12 cellular contexts compared by ENCODE assay signal in genomic region chr19:40611900-40612698, GRCh38. TPM values are rescaled to one million over a fixed set of nuclear protein-coding genes. Genes with fewer than 3 reads are reported as not detected.
DNase-seq lines count a peak whose midpoint lies in the region; ATAC-seq, FAIRE-seq and TF ChIP-seq lines count a peak whose summit lies in the region.
"Had no signal": no experiment of that assay in that cellular context is flagged by ENCODE, and none has a peak within 500 bp of the region (broad histone marks: within the 10 kb centered on the region; RNA-seq: fewer than 3 reads in every experiment).

No MANE protein-coding gene starts in this region.

- POLR2A ChIA-PET in A549 (lab: Yijun Ruan, JAX): no interaction called here
- POLR2A ChIA-PET in GM12878 (lab: Charles Lee): no interaction called here

- H3K27ac ChIP-seq in A549 (no peak overlapping the region), GM23248 (peak overlapping the region; percentile 80; the same call in 1 of the 2 replicates), GM12878 (ENCODE audit: control insufficient read depth, insufficient read depth) (no peak overlapping the region)

- 0 out of 2 replicates have a peak, but pooled peaks cover 4% of the 10 kb centered on the region for H3F3A ChIP-seq in GM23248 (ENCODE audit: insufficient read depth)

- ATAC-seq in A549: no peak
- no peak for ATAC-seq in GM12878
- ATAC-seq in mucosa of descending colon: no peak
- ATAC-seq in GM18517 (IDR thresholded peaks at IDR 0.05; ENCODE audit: unreplicated experiment): no peak
- ATAC-seq in HG02840 (IDR thresholded peaks at IDR 0.05; ENCODE audit: low FRiP score, unreplicated experiment): no peak
- no peak for ATAC-seq in GM21528 (IDR thresholded peaks at IDR 0.05; ENCODE audit: low FRiP score, unreplicated experiment)
- ATAC-seq: foreskin keratinocyte had no signal

- no peaks in the 10 kb centered on the region for H3K9me2 ChIP-seq in GM23248 (ENCODE audit: insufficient read depth)

- CTCF ChIA-PET in A549 (lab: Yijun Ruan, JAX): interaction anchor here (0.6 to 35.2 kb wide), 6 partner anchors 8 to 112 kb away, joined by 3 to 2247 read pairs (median 208); no protein-coding TSS in a partner anchor
- CTCF ChIA-PET in GM12878 (lab: Yijun Ruan, JAX): interaction anchor here (0.6 kb wide), 1 partner anchor 135 kb away, joined by 3 read pairs; no protein-coding TSS in a partner anchor

- H3K9ac ChIP-seq in GM23248: peak overlapping the region; percentile 78; the same call in 1 of the 2 replicates
- H3K9ac ChIP-seq in GM12878 (ENCODE audit: control insufficient read depth, insufficient read depth, low read length): no peak overlapping the region

- no peak for TF ChIP-seq CTCF in A549 (IDR thresholded peaks at IDR 0.05)
- TF ChIP-seq CTCF in GM12878 (IDR thresholded peaks at IDR 0.05 in 2 of 3, conservative IDR thresholded peaks at IDR 0.05 in 1 of 3; ENCODE audit: control insufficient read depth in 2 of 3, extremely low read depth in 1 of 3, insufficient read depth in 1 of 3, low read depth in 3 of 3, low read length in 3 of 3): no peak
- TF ChIP-seq CTCF in mucosa of descending colon (IDR thresholded peaks at IDR 0.05): no peak

- H3K36me3 ChIP-seq in GM23248 (ENCODE audit: low read depth) (no peaks in the 10 kb centered on the region), GM12878 (ENCODE audit: control insufficient read depth in 2 of 2, insufficient read depth in 2 of 2, low read length in 1 of 2) (no peaks in the 10 kb centered on the region), mucosa of descending colon (ENCODE audit: low read depth) (no peaks in the 10 kb centered on the region)

- no peaks in the 10 kb centered on the region for H3K9me3 ChIP-seq in A549
- no peaks in the 10 kb centered on the region for H3K9me3 ChIP-seq in GM23248 (ENCODE audit: low read depth)
- H3K9me3 ChIP-seq in GM12878 (replicated peaks; ENCODE audit: control insufficient read depth, insufficient read depth, low read length): no peaks in the 10 kb centered on the region
- no peaks in the 10 kb centered on the region for H3K9me3 ChIP-seq in mucosa of descending colon

- H3K79me2 ChIP-seq in GM23248 (ENCODE audit: insufficient read depth) (no peaks in the 10 kb centered on the region; the same call in 1 of the 2 replicates), GM12878 (ENCODE audit: control insufficient read depth, insufficient read depth, low read length) (no peaks in the 10 kb centered on the region)

- H3K27me3 ChIP-seq in GM23248 (replicated peaks; ENCODE audit: insufficient read depth) (no peaks in the 10 kb centered on the region), GM12878 (replicated peaks in 1 of 2; ENCODE audit: control insufficient read depth in 2 of 2, insufficient read depth in 2 of 2, low read length in 1 of 2) (no peaks in the 10 kb centered on the region; a peak in 1 of 4 replicates)
- H3K27me3 ChIP-seq: foreskin keratinocyte had no signal

- no peak for TF ChIP-seq POLR2A in A549 (IDR thresholded peaks at IDR 0.05; ENCODE audit: low read length)
- no peak for TF ChIP-seq POLR2A in GM12878 (IDR thresholded peaks at IDR 0.05; ENCODE audit: low read depth, low read length)

- H2AFZ ChIP-seq in GM23248: no peak overlapping the region
- no peak overlapping the region for H2AFZ ChIP-seq in GM12878 (ENCODE audit: control insufficient read depth, low read depth, low read length)

- SMC1A ChIA-PET in GM12878 (lab: Charles Lee; ENCODE audit: uncharacterized antibody, unreplicated experiment): no interaction called here

- intact Hi-C loops in GM12878 (cut with micrococcal nuclease; ENCODE audit: unreplicated experiment) (no loop called here), mucosa of descending colon (cut with DNase I, micrococcal nuclease) (no loop called here)

- RAD21 ChIA-PET in GM12878 (lab: Charles Lee; ENCODE audit: unreplicated experiment): no interaction called here

- in situ Hi-C loops in GM23248 (cut with MboI): no loop called here
- in situ Hi-C loops in GM12878 (cut with MboI): no loop called here

- H4K20me1 ChIP-seq in GM23248 (ENCODE audit: insufficient read depth) (no peaks in the 10 kb centered on the region), GM12878 (ENCODE audit: control insufficient read depth, insufficient read depth) (no peaks in the 10 kb centered on the region)

- 89% methylated on average over 10 of the region's 10 CpGs for WGBS in A549 (ENCODE audit: missing lambda C conversion rate)
- WGBS in GM23248 (ENCODE audit: low coverage in 1 of 2, low lambda C conversion rate in 2 of 2, missing lambda C conversion rate in 2 of 2), 2 experiments: 92 to 96% methylated on average over 5 to 10 of the region's 10 CpGs
- WGBS in GM12878 (ENCODE audit: insufficient coverage, insufficient replicate concordance, low lambda C conversion rate, missing lambda C conversion rate): 71% methylated on average over 10 of the region's 10 CpGs

- DNase-seq in A549 (ENCODE audit: low read depth in 1 of 2, low spot score in 1 of 2): no peak
- DNase-seq in GM23248: no peak
- DNase-seq in GM12878 (ENCODE audit: low read depth, low spot score): no peak
- DNase-seq in mucosa of descending colon: peak; percentile 20 to 66 (median 55)
- no peak for DNase-seq in EL
- DNase-seq: activated gamma-delta T cell, foreskin keratinocyte, NCI-H1048 had no signal

- TF ChIP-seq EP300 in A549 (IDR thresholded peaks at IDR 0.05): no peak
- TF ChIP-seq EP300 in GM12878 (IDR thresholded peaks at IDR 0.05; ENCODE audit: borderline replicate concordance in 1 of 2, control insufficient read depth in 1 of 2, low read depth in 2 of 2, low read length in 2 of 2): no peak

- H3K4me2 ChIP-seq in A549 (no peak overlapping the region), GM23248 (ENCODE audit: unreplicated experiment) (peak overlapping the region; percentile 76), GM12878 (ENCODE audit: control insufficient read depth, insufficient read depth) (no peak overlapping the region)

- TF ChIP-seq RAD21 in A549 (conservative IDR thresholded peaks at IDR 0.05 in 1 of 2, IDR thresholded peaks at IDR 0.05 in 1 of 2) (no peak), GM12878 (IDR thresholded peaks at IDR 0.05; ENCODE audit: insufficient read depth, low read depth, low read length) (no peak)

- H3K4me3 ChIP-seq in A549: no peak overlapping the region
- no peak overlapping the region; the same call in 1 of the 2 replicates for H3K4me3 ChIP-seq in GM23248
- H3K4me3 ChIP-seq in GM12878: no peak overlapping the region
- H3K4me3 ChIP-seq in mucosa of descending colon: no peak overlapping the region
- H3K4me3 ChIP-seq: coronary artery had no signal

- BruUV-seq in GM12878 (replicated peaks; lab: Mats Ljungman, UMichigan): no TSS peak

- peak; percentile 90 for FAIRE-seq in A549 (lab: Jason Lieb, UNC)
- no peak for FAIRE-seq in GM12878 (lab: Jason Lieb, UNC)

- H3K4me1 ChIP-seq in A549 (peaks cover 25% of the 10 kb centered on the region), GM23248 (ENCODE audit: insufficient read depth) (peaks cover 20% of the 10 kb centered on the region), GM12878 (ENCODE audit: control insufficient read depth, insufficient read depth, low read length) (peaks cover 12% of the 10 kb centered on the region), mucosa of descending colon (ENCODE audit: low read depth) (peaks cover 46% of the 10 kb centered on the region)

RNA-seq across cellular contexts. Expression of gene LTBP4, which starts 10.9 kb away (rescaled TPM):
- polyA plus RNA-seq in A549 (2011; rRNA removed): 23.1 and 32.0 TPM in 2 replicates
- polyA plus RNA-seq in A549 (2012; cell fraction: cytosol; rRNA removed): 65.2 and 69.3 TPM in 2 replicates
- 475 and 611 TPM in 2 replicates for polyA plus RNA-seq in A549 (2012; cell fraction: nucleus; rRNA removed)
- 37.7 to 51.1 TPM (median 43.2 TPM) in 3 replicates for polyA plus RNA-seq in A549 (2017; fragmentation: RNase III; extraction: RNeasy Plus Mini Kit Qiagen cat#74134 plus additional on column Dnase treatment)
- polyA minus RNA-seq in A549 (2011; rRNA and poly(A)+ RNA removed): 16.3 and 26.9 TPM in 2 replicates
- 18.0 and 18.3 TPM in 2 replicates for total RNA-seq in GM23248 (2014; rRNA removed; shearing (Covaris generic))
- polyA plus RNA-seq in GM23248 (2016; fragmentation: Nextera tagmentation; extraction: Ambion mirVana): 45.5 and 47.2 TPM in 2 replicates
- total RNA-seq in GM12878 (2013; cell fraction: nucleolus; rRNA removed): 26.9 and 32.3 TPM in 2 replicates
- 6.6 and 8.5 TPM in 2 replicates for total RNA-seq in GM12878 (2014; rRNA removed)
- 3.1 and 3.7 TPM in 2 replicates for total RNA-seq in GM12878 (2014; rRNA removed; fragmentation: Illumina TruSeq; extraction: Trizol)
- 34.6 and 35.9 TPM in 2 replicates for total RNA-seq in GM12878 (2021)
- 29.6 TPM for polyA plus RNA-seq in GM12878 (2011; ENCODE audit: low read depth)
- polyA plus RNA-seq in GM12878 (2011; rRNA removed): 1.5 and 2.7 TPM in 2 replicates
- polyA plus RNA-seq in GM12878 (2011; cell fraction: cytosol; rRNA removed): 4.9 and 5.7 TPM in 2 replicates
- 24.7 and 25.2 TPM in 2 replicates for polyA plus RNA-seq in GM12878 (2011; cell fraction: nucleus; rRNA removed)
- 38.1 and 69.0 TPM in 2 replicates for polyA plus RNA-seq in GM12878 (2012)
- 2.6 and 5.9 TPM in 2 replicates for polyA plus RNA-seq in GM12878 (2014; fragmentation: Illumina TruSeq; extraction: Trizol)
- polyA plus RNA-seq in GM12878 (2014; fragmentation: Nextera tagmentation; extraction: Ambion mirVana): under 1 TPM in 1 of 2 experiments, not detected in 1; 0.09 TPM
- polyA plus RNA-seq in GM12878 (2014; rRNA removed): 21.8 and 23.5 TPM in 2 replicates
- polyA plus RNA-seq in GM12878 (2016; fragmentation: Nextera tagmentation; extraction: Ambion mirVana): 1 to 10 TPM; 8.8 to 9.5 TPM
- 1.5 and 7.1 TPM in 2 replicates for polyA minus RNA-seq in GM12878 (2011; rRNA and poly(A)+ RNA removed)
- polyA minus RNA-seq in GM12878 (2011; cell fraction: cytosol; rRNA and poly(A)+ RNA removed): 14.1 and 19.4 TPM in 2 replicates
- polyA minus RNA-seq in GM12878 (2011; cell fraction: nucleus; rRNA and poly(A)+ RNA removed): 3.0 and 6.6 TPM in 2 replicates
- total RNA-seq in mucosa of descending colon: 100 to 1,000 TPM; 141 to 244 (median 160) TPM

RNA-seq across cellular contexts. Expression of gene SHKBP1, which starts 35.4 kb away (rescaled TPM):
- 75.2 and 79.7 TPM in 2 replicates for polyA plus RNA-seq in A549 (2011; rRNA removed)
- 163 and 237 TPM in 2 replicates for polyA plus RNA-seq in A549 (2012; cell fraction: cytosol; rRNA removed)
- 317 and 432 TPM in 2 replicates for polyA plus RNA-seq in A549 (2012; cell fraction: nucleus; rRNA removed)
- polyA plus RNA-seq in A549 (2017; fragmentation: RNase III; extraction: RNeasy Plus Mini Kit Qiagen cat#74134 plus additional on column Dnase treatment): 94.9 to 128 TPM (median 123 TPM) in 3 replicates
- polyA minus RNA-seq in A549 (2011; rRNA and poly(A)+ RNA removed): 133 and 167 TPM in 2 replicates
- 27.8 and 36.3 TPM in 2 replicates for total RNA-seq in GM23248 (2014; rRNA removed; shearing (Covaris generic))
- 62.2 and 66.4 TPM in 2 replicates for polyA plus RNA-seq in GM23248 (2016; fragmentation: Nextera tagmentation; extraction: Ambion mirVana)
- 26.1 and 35.1 TPM in 2 replicates for total RNA-seq in GM12878 (2013; cell fraction: nucleolus; rRNA removed)
- 60.8 and 79.0 TPM in 2 replicates for total RNA-seq in GM12878 (2014; rRNA removed)
- 22.9 and 26.0 TPM in 2 replicates for total RNA-seq in GM12878 (2014; rRNA removed; fragmentation: Illumina TruSeq; extraction: Trizol)
- total RNA-seq in GM12878 (2021): 111 and 115 TPM in 2 replicates
- 43.8 TPM for polyA plus RNA-seq in GM12878 (2011; ENCODE audit: low read depth)
- 17.5 and 38.8 TPM in 2 replicates for polyA plus RNA-seq in GM12878 (2011; rRNA removed)
- polyA plus RNA-seq in GM12878 (2011; cell fraction: cytosol; rRNA removed): 59.2 and 80.0 TPM in 2 replicates
- polyA plus RNA-seq in GM12878 (2011; cell fraction: nucleus; rRNA removed): 155 and 167 TPM in 2 replicates
- 84.1 and 89.2 TPM in 2 replicates for polyA plus RNA-seq in GM12878 (2012)
- polyA plus RNA-seq in GM12878 (2014; fragmentation: Illumina TruSeq; extraction: Trizol): 30.6 and 55.0 TPM in 2 replicates
- 10 to 100 TPM in 1 of 2 experiments, 1 to 10 TPM in 1; 2.3 to 15.1 TPM for polyA plus RNA-seq in GM12878 (2014; fragmentation: Nextera tagmentation; extraction: Ambion mirVana)
- polyA plus RNA-seq in GM12878 (2014; rRNA removed): 96.3 and 111 TPM in 2 replicates
- 100 to 1,000 TPM; 112 to 123 TPM for polyA plus RNA-seq in GM12878 (2016; fragmentation: Nextera tagmentation; extraction: Ambion mirVana)
- 47.3 and 87.5 TPM in 2 replicates for polyA minus RNA-seq in GM12878 (2011; rRNA and poly(A)+ RNA removed)
- 89.1 and 95.6 TPM in 2 replicates for polyA minus RNA-seq in GM12878 (2011; cell fraction: cytosol; rRNA and poly(A)+ RNA removed)
- 33.5 and 51.2 TPM in 2 replicates for polyA minus RNA-seq in GM12878 (2011; cell fraction: nucleus; rRNA and poly(A)+ RNA removed)
- 10 to 100 TPM; 58.1 to 70.6 (median 62.2) TPM for total RNA-seq in mucosa of descending colon

Comparison
In these comparisons a context has a peak if more than half of its experiments do, and no peak if none do; other contexts are left out.
1. DNase-seq: peak in mucosa of descending colon (3 of 3); none in A549 (0 of 2), GM23248 (single experiment), GM12878 (single experiment) and EL (single experiment).